In the genomic region with DNA sequence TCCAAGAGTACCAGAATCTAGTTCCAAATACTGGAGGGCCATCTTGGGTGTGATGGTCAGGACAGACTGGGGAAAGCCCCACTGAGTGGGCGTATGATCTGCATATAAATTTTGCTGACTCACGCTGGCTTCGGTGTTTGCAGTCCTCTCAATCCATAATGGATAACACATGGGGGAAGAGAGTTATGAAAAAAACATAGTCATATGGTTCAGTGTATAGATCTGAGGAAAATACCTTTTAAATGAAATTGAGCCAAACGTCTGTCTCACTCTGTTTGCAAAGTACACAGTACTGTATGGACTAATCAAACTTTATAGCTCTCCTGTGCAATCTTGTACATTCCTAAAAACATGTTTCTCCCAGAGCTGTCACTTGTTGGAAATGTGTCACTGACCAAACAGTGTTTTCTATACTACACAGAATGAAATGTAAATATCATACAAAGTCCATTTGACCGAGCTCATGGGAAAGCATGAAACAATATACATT, we compare ENCODE assay signal across 1 cellular context.
TF ChIP-seq lines count a peak whose summit lies in the region.

No MANE protein-coding gene starts in this region.

TF ChIP-seq in K562, 482 proteins besides CTCF, POLR2A, EP300 and RAD21 (continued from another document and continues in another):
- TF ChIP-seq, protein P1, sequence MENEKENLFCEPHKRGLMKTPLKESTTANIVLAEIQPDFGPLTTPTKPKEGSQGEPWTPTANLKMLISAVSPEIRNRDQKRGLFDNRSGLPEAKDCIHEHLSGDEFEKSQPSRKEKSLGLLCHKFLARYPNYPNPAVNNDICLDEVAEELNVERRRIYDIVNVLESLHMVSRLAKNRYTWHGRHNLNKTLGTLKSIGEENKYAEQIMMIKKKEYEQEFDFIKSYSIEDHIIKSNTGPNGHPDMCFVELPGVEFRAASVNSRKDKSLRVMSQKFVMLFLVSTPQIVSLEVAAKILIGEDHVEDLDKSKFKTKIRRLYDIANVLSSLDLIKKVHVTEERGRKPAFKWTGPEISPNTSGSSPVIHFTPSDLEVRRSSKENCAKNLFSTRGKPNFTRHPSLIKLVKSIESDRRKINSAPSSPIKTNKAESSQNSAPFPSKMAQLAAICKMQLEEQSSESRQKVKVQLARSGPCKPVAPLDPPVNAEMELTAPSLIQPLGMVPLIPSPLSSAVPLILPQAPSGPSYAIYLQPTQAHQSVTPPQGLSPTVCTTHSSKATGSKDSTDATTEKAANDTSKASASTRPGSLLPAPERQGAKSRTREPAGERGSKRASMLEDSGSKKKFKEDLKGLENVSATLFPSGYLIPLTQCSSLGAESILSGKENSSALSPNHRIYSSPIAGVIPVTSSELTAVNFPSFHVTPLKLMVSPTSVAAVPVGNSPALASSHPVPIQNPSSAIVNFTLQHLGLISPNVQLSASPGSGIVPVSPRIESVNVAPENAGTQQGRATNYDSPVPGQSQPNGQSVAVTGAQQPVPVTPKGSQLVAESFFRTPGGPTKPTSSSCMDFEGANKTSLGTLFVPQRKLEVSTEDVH (IDR thresholded peaks at IDR 0.05; ENCODE audit: low read depth, partially characterized antibody): no peak
- TF ChIP-seq, protein P2, sequence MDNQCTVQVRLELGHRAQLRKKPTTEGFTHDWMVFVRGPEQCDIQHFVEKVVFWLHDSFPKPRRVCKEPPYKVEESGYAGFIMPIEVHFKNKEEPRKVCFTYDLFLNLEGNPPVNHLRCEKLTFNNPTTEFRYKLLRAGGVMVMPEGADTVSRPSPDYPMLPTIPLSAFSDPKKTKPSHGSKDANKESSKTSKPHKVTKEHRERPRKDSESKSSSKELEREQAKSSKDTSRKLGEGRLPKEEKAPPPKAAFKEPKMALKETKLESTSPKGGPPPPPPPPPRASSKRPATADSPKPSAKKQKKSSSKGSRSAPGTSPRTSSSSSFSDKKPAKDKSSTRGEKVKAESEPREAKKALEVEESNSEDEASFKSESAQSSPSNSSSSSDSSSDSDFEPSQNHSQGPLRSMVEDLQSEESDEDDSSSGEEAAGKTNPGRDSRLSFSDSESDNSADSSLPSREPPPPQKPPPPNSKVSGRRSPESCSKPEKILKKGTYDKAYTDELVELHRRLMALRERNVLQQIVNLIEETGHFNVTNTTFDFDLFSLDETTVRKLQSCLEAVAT (IDR thresholded peaks at IDR 0.05): no peak
- TF ChIP-seq SMARCA4 (IDR thresholded peaks at IDR 0.05): peak; percentile 61
- TF ChIP-seq, protein P3, sequence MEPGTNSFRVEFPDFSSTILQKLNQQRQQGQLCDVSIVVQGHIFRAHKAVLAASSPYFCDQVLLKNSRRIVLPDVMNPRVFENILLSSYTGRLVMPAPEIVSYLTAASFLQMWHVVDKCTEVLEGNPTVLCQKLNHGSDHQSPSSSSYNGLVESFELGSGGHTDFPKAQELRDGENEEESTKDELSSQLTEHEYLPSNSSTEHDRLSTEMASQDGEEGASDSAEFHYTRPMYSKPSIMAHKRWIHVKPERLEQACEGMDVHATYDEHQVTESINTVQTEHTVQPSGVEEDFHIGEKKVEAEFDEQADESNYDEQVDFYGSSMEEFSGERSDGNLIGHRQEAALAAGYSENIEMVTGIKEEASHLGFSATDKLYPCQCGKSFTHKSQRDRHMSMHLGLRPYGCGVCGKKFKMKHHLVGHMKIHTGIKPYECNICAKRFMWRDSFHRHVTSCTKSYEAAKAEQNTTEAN (CRISPR knock-in tag; IDR thresholded peaks at IDR 0.05): no peak
- no peak for TF ChIP-seq EHMT2 (IDR thresholded peaks at IDR 0.05)
- TF ChIP-seq XRCC5 (IDR thresholded peaks at IDR 0.05; ENCODE audit: low read depth, low read length): no peak
- no peak for TF ChIP-seq ZNF780A (CRISPR knock-in tag; IDR thresholded peaks at IDR 0.05)
- peak; percentile 95 for TF ChIP-seq MAFF (IDR thresholded peaks at IDR 0.05; ENCODE audit: low read length)
- TF ChIP-seq, protein P4, sequence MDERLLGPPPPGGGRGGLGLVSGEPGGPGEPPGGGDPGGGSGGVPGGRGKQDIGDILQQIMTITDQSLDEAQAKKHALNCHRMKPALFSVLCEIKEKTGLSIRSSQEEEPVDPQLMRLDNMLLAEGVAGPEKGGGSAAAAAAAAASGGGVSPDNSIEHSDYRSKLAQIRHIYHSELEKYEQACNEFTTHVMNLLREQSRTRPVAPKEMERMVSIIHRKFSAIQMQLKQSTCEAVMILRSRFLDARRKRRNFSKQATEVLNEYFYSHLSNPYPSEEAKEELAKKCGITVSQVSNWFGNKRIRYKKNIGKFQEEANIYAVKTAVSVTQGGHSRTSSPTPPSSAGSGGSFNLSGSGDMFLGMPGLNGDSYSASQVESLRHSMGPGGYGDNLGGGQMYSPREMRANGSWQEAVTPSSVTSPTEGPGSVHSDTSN (CRISPR knock-in tag; IDR thresholded peaks at IDR 0.05; ENCODE audit: low read depth): no peak
- TF ChIP-seq, protein P4 (tag; conservative IDR thresholded peaks at IDR 0.05; ENCODE audit: low read depth): no peak
- TF ChIP-seq CBX2 (IDR thresholded peaks at IDR 0.05; ENCODE audit: insufficient read depth, low read length, poor library complexity, severe bottlenecking): no peak
- TF ChIP-seq ETV5 (CRISPR knock-in tag; IDR thresholded peaks at IDR 0.05; ENCODE audit: low read depth): no peak
- TF ChIP-seq TEAD1 (CRISPR knock-in tag; IDR thresholded peaks at IDR 0.05): no peak
- TF ChIP-seq, protein P5, sequence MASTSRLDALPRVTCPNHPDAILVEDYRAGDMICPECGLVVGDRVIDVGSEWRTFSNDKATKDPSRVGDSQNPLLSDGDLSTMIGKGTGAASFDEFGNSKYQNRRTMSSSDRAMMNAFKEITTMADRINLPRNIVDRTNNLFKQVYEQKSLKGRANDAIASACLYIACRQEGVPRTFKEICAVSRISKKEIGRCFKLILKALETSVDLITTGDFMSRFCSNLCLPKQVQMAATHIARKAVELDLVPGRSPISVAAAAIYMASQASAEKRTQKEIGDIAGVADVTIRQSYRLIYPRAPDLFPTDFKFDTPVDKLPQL (IDR thresholded peaks at IDR 0.05; ENCODE audit: extremely low read depth, insufficient read length): no peak
- no peak for TF ChIP-seq NFIX (CRISPR knock-in tag; IDR thresholded peaks at IDR 0.05; ENCODE audit: low read depth)
- peak; percentile 45 for TF ChIP-seq L3MBTL2 (IDR thresholded peaks at IDR 0.05)
- TF ChIP-seq SP2 (IDR thresholded peaks at IDR 0.05; ENCODE audit: extremely low read depth, low read depth, low read length, poor library complexity, severe bottlenecking): no peak
- no peak for TF ChIP-seq WHSC1 (IDR thresholded peaks at IDR 0.05; ENCODE audit: low read length)
- TF ChIP-seq, protein P6, sequence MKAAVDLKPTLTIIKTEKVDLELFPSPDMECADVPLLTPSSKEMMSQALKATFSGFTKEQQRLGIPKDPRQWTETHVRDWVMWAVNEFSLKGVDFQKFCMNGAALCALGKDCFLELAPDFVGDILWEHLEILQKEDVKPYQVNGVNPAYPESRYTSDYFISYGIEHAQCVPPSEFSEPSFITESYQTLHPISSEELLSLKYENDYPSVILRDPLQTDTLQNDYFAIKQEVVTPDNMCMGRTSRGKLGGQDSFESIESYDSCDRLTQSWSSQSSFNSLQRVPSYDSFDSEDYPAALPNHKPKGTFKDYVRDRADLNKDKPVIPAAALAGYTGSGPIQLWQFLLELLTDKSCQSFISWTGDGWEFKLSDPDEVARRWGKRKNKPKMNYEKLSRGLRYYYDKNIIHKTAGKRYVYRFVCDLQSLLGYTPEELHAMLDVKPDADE (conservative IDR thresholded peaks at IDR 0.05; ENCODE audit: control insufficient read depth, low read depth, low read length): no peak
- TF ChIP-seq PTTG1 (tag; IDR thresholded peaks at IDR 0.05; ENCODE audit: low read depth): no peak
- peak; percentile 96 for TF ChIP-seq ZNF316 (IDR thresholded peaks at IDR 0.05)
- TF ChIP-seq JUN (IDR thresholded peaks at IDR 0.05; ENCODE audit: borderline replicate concordance, low read depth, low read length): no peak
- no peak for TF ChIP-seq JUN (CRISPR knock-in tag; IDR thresholded peaks at IDR 0.05; ENCODE audit: borderline replicate concordance)
- TF ChIP-seq, protein P7, sequence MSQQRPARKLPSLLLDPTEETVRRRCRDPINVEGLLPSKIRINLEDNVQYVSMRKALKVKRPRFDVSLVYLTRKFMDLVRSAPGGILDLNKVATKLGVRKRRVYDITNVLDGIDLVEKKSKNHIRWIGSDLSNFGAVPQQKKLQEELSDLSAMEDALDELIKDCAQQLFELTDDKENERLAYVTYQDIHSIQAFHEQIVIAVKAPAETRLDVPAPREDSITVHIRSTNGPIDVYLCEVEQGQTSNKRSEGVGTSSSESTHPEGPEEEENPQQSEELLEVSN (IDR thresholded peaks at IDR 0.05; ENCODE audit: borderline replicate concordance in 1 of 2, extremely low read depth in 1 of 2, insufficient read depth in 1 of 2, insufficient read length in 1 of 2, low read depth in 1 of 2, low read length in 1 of 2, poor library complexity in 1 of 2, severe bottlenecking in 1 of 2): no peak
- no peak for TF ChIP-seq PRPF4 (IDR thresholded peaks at IDR 0.05; ENCODE audit: insufficient read depth, low read depth, low read length, poor library complexity, severe bottlenecking)
- TF ChIP-seq PCBP1 (IDR thresholded peaks at IDR 0.05; ENCODE audit: low read depth, low read length, poor library complexity, severe bottlenecking): no peak
- TF ChIP-seq, protein P8, sequence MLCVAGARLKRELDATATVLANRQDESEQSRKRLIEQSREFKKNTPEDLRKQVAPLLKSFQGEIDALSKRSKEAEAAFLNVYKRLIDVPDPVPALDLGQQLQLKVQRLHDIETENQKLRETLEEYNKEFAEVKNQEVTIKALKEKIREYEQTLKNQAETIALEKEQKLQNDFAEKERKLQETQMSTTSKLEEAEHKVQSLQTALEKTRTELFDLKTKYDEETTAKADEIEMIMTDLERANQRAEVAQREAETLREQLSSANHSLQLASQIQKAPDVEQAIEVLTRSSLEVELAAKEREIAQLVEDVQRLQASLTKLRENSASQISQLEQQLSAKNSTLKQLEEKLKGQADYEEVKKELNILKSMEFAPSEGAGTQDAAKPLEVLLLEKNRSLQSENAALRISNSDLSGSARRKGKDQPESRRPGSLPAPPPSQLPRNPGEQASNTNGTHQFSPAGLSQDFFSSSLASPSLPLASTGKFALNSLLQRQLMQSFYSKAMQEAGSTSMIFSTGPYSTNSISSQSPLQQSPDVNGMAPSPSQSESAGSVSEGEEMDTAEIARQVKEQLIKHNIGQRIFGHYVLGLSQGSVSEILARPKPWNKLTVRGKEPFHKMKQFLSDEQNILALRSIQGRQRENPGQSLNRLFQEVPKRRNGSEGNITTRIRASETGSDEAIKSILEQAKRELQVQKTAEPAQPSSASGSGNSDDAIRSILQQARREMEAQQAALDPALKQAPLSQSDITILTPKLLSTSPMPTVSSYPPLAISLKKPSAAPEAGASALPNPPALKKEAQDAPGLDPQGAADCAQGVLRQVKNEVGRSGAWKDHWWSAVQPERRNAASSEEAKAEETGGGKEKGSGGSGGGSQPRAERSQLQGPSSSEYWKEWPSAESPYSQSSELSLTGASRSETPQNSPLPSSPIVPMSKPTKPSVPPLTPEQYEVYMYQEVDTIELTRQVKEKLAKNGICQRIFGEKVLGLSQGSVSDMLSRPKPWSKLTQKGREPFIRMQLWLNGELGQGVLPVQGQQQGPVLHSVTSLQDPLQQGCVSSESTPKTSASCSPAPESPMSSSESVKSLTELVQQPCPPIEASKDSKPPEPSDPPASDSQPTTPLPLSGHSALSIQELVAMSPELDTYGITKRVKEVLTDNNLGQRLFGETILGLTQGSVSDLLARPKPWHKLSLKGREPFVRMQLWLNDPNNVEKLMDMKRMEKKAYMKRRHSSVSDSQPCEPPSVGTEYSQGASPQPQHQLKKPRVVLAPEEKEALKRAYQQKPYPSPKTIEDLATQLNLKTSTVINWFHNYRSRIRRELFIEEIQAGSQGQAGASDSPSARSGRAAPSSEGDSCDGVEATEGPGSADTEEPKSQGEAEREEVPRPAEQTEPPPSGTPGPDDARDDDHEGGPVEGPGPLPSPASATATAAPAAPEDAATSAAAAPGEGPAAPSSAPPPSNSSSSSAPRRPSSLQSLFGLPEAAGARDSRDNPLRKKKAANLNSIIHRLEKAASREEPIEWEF (CRISPR knock-in tag; IDR thresholded peaks at IDR 0.05): no peak
- TF ChIP-seq ZNF79 (CRISPR knock-in tag; IDR thresholded peaks at IDR 0.05; ENCODE audit: low read depth): no peak
- TF ChIP-seq ZNF696 (CRISPR knock-in tag; conservative IDR thresholded peaks at IDR 0.05): no peak
- TF ChIP-seq, protein P9, sequence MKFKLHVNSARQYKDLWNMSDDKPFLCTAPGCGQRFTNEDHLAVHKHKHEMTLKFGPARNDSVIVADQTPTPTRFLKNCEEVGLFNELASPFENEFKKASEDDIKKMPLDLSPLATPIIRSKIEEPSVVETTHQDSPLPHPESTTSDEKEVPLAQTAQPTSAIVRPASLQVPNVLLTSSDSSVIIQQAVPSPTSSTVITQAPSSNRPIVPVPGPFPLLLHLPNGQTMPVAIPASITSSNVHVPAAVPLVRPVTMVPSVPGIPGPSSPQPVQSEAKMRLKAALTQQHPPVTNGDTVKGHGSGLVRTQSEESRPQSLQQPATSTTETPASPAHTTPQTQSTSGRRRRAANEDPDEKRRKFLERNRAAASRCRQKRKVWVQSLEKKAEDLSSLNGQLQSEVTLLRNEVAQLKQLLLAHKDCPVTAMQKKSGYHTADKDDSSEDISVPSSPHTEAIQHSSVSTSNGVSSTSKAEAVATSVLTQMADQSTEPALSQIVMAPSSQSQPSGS (CRISPR knock-in tag; IDR thresholded peaks at IDR 0.05): no peak
- TF ChIP-seq JUND (IDR thresholded peaks at IDR 0.05; ENCODE audit: borderline replicate concordance, low read depth, low read length): peak; percentile 30; the same call in 1 of the 2 replicates
- TF ChIP-seq JUND (tag; IDR thresholded peaks at IDR 0.05; ENCODE audit: borderline replicate concordance, low read depth, low read length): peak; percentile 25; the same call in 1 of the 3 replicates
- TF ChIP-seq, protein P10, sequence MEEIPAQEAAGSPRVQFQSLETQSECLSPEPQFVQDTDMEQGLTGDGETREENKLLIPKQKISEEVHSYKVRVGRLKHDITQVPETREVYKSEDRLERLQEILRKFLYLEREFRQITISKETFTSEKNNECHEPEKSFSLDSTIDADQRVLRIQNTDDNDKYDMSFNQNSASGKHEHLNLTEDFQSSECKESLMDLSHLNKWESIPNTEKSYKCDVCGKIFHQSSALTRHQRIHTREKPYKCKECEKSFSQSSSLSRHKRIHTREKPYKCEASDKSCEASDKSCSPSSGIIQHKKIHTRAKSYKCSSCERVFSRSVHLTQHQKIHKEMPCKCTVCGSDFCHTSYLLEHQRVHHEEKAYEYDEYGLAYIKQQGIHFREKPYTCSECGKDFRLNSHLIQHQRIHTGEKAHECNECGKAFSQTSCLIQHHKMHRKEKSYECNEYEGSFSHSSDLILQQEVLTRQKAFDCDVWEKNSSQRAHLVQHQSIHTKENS (CRISPR knock-in tag; IDR thresholded peaks at IDR 0.05): no peak
- TF ChIP-seq ZNF354B (CRISPR knock-in tag; IDR thresholded peaks at IDR 0.05): no peak
- TF ChIP-seq ARID1B (IDR thresholded peaks at IDR 0.05): peak; percentile 25; the same call in 1 of the 2 replicates
- no peak for TF ChIP-seq MTF1 (CRISPR knock-in tag; IDR thresholded peaks at IDR 0.05; ENCODE audit: borderline replicate concordance)
- TF ChIP-seq ZNF197 (CRISPR knock-in tag; IDR thresholded peaks at IDR 0.05; ENCODE audit: low read depth): no peak
- no peak for TF ChIP-seq CHCHD3 (CRISPR knock-in tag; IDR thresholded peaks at IDR 0.05)
